Comparison of ENCODE assay signal across 14 cellular contexts in genomic region chr15:69491051-69491505, GRCh38. TPM values are rescaled to one million over a fixed set of nuclear protein-coding genes. Genes with fewer than 3 reads are reported as not detected.
DNase-seq lines count a peak whose midpoint lies in the region; ATAC-seq and TF ChIP-seq lines count a peak whose summit lies in the region.
"Had no signal": no experiment of that assay in that cellular context is flagged by ENCODE, and none has a peak within 500 bp of the region (broad histone marks: within the 10 kb centered on the region; RNA-seq: fewer than 3 reads in every experiment).

No MANE protein-coding gene starts in this region.

- peak; percentile 81 for ATAC-seq in Right ventricle myocardium superior (ENCODE audit: poor library complexity)
- peak; percentile 72 for ATAC-seq in gastroesophageal sphincter
- no peak for ATAC-seq in GM21528 (IDR thresholded peaks at IDR 0.05; ENCODE audit: low FRiP score, unreplicated experiment)

- peaks cover 0 to under 1% (median 0%) of the 10 kb centered on the region in 3 donors for H3K9me3 ChIP-seq in gastroesophageal sphincter
- H3K9me3 ChIP-seq: ovary had no signal

- no peaks in the 10 kb centered on the region for H3K36me3 ChIP-seq in gastroesophageal sphincter
- H3K36me3 ChIP-seq: ovary had no signal

- no peaks in the 10 kb centered on the region for H3K27me3 ChIP-seq in gastroesophageal sphincter
- H3K27me3 ChIP-seq: ovary had no signal

- 46 to 48% methylated on average over 3 of the region's 3 CpGs for WGBS in gastroesophageal sphincter (ENCODE audit: low coverage in 1 of 2), 2 donors

- TF ChIP-seq EP300 in gastroesophageal sphincter (IDR thresholded peaks at IDR 0.05): no peak

- peaks cover 0 to 19% (median 12%) of the 10 kb centered on the region in 3 donors for H3K4me1 ChIP-seq in gastroesophageal sphincter

- no peak for TF ChIP-seq POLR2A in gastroesophageal sphincter (IDR thresholded peaks at IDR 0.05)

- DNase-seq in Right ventricle myocardium superior (peak; percentile 83), cardiac septum (ENCODE audit: low spot score) (no peak), myocyte (ENCODE audit: low read depth) (peak; percentile 83), SW480 (ENCODE audit: low spot score) (no peak), H4 (ENCODE audit: low spot score) (no peak), NOMO-1 treated with dmso at 0.1 percent for 144 hours (lab: John Stamatoyannopoulos, UW; ENCODE audit: unreplicated experiment) (no peak)
- DNase-seq: ACHN, activated gamma-delta T cell, GF-D8, KBM-7, NCI-H2227 treated with DMSO at 0.1 percent for 48 hours, ovary had no signal

- H3K4me3 ChIP-seq in gastroesophageal sphincter: no peak overlapping the region
- H3K4me3 ChIP-seq: ovary had no signal

- no peak for TF ChIP-seq CTCF in gastroesophageal sphincter (IDR thresholded peaks at IDR 0.05)

- intact Hi-C loops in Right ventricle myocardium superior (cut with DNase I) (no loop called here), cardiac septum (cut with DNase I) (no loop called here)

- H3K27ac ChIP-seq in gastroesophageal sphincter: peak overlapping the region in 2 of 4 donors; percentile 27 to 39
- H3K27ac ChIP-seq: ovary had no signal

RNA-seq across cellular contexts. Expression of gene RPLP1, which starts 38.5 kb away (rescaled TPM):
- total RNA-seq in Right ventricle myocardium superior: 1,108 TPM
- 1,178 TPM for total RNA-seq in cardiac septum
- 100 to 1,000 TPM; 337 to 657 (median 426) TPM for total RNA-seq in gastroesophageal sphincter
- 218 and 264 TPM in 2 replicates for total RNA-seq in myocyte
- 2,643 TPM for polyA plus RNA-seq in myocyte (2012)
- total RNA-seq in H4 (2014; rRNA removed; shearing (Covaris generic)): 93.2 and 187 TPM in 2 replicates

Comparison
In these comparisons a context has a peak if more than half of its experiments do, and no peak if none do; other contexts are left out.
1. DNase-seq: peak in Right ventricle myocardium superior (single experiment) and myocyte (single experiment); none in cardiac septum (single experiment), SW480 (single experiment), H4 (single experiment) and NOMO-1 treated with dmso at 0.1 percent for 144 hours (single experiment).